8 cellular contexts compared by ENCODE assay signal in genomic region chr1:200266871-200267270, GRCh38.
"Had no signal": no experiment of that assay in that cellular context is flagged by ENCODE, and none has a peak within 500 bp of the region (broad histone marks: within the 10 kb centered on the region; RNA-seq: fewer than 3 reads in every experiment).

No MANE protein-coding gene starts in this region.

- H3K4me2 ChIP-seq: KMS-11 had no signal

- H3K9ac ChIP-seq: KMS-11 had no signal

- H3K27ac ChIP-seq: HL-60, KMS-11 had no signal

- DNase-seq: IMR-90, KBM-7, KG1 had no signal

- FAIRE-seq: HTR-8/SVneo, K562 had no signal

- H3K4me3 Mint-ChIP-seq: IgD-negative memory B cell had no signal

- H3K27ac Mint-ChIP-seq: IgD-negative memory B cell had no signal

- ATAC-seq: K562 had no signal

- H3K4me3 ChIP-seq: K562 had no signal

- H3K27me3 Mint-ChIP-seq: IgD-negative memory B cell had no signal

- H3K36me3 Mint-ChIP-seq: IgD-negative memory B cell had no signal

- H3K9me3 Mint-ChIP-seq: IgD-negative memory B cell had no signal
